In genomic region chr9:34457266-34458012, GRCh38 we compare ENCODE assay signal across 1 cellular context.
TF ChIP-seq lines count a peak whose summit lies in the region.

No MANE protein-coding gene starts in this region.

TF ChIP-seq in HEK293, 187 proteins besides CTCF, POLR2A, EP300 and RAD21 (continued from another document and continues in another):
- TF ChIP-seq, protein P1, sequence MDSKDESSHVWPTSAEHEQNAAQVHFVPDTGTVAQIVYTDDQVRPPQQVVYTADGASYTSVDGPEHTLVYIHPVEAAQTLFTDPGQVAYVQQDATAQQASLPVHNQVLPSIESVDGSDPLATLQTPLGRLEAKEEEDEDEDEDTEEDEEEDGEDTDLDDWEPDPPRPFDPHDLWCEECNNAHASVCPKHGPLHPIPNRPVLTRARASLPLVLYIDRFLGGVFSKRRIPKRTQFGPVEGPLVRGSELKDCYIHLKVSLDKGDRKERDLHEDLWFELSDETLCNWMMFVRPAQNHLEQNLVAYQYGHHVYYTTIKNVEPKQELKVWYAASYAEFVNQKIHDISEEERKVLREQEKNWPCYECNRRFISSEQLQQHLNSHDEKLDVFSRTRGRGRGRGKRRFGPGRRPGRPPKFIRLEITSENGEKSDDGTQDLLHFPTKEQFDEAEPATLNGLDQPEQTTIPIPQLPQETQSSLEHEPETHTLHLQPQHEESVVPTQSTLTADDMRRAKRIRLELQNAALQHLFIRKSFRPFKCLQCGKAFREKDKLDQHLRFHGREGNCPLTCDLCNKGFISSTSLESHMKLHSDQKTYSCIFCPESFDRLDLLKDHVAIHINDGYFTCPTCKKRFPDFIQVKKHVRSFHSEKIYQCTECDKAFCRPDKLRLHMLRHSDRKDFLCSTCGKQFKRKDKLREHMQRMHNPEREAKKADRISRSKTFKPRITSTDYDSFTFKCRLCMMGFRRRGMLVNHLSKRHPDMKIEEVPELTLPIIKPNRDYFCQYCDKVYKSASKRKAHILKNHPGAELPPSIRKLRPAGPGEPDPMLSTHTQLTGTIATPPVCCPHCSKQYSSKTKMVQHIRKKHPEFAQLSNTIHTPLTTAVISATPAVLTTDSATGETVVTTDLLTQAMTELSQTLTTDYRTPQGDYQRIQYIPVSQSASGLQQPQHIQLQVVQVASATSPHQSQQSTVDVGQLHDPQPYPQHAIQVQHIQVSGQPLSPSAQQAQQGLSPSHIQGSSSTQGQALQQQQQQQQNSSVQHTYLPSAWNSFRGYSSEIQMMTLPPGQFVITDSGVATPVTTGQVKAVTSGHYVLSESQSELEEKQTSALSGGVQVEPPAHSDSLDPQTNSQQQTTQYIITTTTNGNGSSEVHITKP (tag by site-specific recombination; IDR thresholded peaks at IDR 0.05) = peak; percentile 66
- TF ChIP-seq HOXA7 (CRISPR knock-in tag; IDR thresholded peaks at IDR 0.05; ENCODE audit: borderline replicate concordance) = no peak
- TF ChIP-seq ATF2 (tag by site-specific recombination; IDR thresholded peaks at IDR 0.05; ENCODE audit: low read depth) = peak; percentile 98
- TF ChIP-seq PRDM6 (tag by site-specific recombination; IDR thresholded peaks at IDR 0.05) = no peak
- TF ChIP-seq ZNF292 (tag by site-specific recombination; IDR thresholded peaks at IDR 0.05; ENCODE audit: borderline replicate concordance, low read depth) = no peak
- TF ChIP-seq, protein P2, sequence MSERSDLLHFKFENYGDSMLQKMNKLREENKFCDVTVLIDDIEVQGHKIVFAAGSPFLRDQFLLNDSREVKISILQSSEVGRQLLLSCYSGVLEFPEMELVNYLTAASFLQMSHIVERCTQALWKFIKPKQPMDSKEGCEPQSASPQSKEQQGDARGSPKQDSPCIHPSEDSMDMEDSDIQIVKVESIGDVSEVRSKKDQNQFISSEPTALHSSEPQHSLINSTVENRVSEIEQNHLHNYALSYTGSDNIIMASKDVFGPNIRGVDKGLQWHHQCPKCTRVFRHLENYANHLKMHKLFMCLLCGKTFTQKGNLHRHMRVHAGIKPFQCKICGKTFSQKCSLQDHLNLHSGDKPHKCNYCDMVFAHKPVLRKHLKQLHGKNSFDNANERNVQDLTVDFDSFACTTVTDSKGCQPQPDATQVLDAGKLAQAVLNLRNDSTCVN (tag by site-specific recombination; optimal IDR thresholded peaks at IDR 0.05) = peak; percentile 88
- no peak for TF ChIP-seq ZNF654 (tag by site-specific recombination; IDR thresholded peaks at IDR 0.05; ENCODE audit: low read depth)
- TF ChIP-seq, protein P3, sequence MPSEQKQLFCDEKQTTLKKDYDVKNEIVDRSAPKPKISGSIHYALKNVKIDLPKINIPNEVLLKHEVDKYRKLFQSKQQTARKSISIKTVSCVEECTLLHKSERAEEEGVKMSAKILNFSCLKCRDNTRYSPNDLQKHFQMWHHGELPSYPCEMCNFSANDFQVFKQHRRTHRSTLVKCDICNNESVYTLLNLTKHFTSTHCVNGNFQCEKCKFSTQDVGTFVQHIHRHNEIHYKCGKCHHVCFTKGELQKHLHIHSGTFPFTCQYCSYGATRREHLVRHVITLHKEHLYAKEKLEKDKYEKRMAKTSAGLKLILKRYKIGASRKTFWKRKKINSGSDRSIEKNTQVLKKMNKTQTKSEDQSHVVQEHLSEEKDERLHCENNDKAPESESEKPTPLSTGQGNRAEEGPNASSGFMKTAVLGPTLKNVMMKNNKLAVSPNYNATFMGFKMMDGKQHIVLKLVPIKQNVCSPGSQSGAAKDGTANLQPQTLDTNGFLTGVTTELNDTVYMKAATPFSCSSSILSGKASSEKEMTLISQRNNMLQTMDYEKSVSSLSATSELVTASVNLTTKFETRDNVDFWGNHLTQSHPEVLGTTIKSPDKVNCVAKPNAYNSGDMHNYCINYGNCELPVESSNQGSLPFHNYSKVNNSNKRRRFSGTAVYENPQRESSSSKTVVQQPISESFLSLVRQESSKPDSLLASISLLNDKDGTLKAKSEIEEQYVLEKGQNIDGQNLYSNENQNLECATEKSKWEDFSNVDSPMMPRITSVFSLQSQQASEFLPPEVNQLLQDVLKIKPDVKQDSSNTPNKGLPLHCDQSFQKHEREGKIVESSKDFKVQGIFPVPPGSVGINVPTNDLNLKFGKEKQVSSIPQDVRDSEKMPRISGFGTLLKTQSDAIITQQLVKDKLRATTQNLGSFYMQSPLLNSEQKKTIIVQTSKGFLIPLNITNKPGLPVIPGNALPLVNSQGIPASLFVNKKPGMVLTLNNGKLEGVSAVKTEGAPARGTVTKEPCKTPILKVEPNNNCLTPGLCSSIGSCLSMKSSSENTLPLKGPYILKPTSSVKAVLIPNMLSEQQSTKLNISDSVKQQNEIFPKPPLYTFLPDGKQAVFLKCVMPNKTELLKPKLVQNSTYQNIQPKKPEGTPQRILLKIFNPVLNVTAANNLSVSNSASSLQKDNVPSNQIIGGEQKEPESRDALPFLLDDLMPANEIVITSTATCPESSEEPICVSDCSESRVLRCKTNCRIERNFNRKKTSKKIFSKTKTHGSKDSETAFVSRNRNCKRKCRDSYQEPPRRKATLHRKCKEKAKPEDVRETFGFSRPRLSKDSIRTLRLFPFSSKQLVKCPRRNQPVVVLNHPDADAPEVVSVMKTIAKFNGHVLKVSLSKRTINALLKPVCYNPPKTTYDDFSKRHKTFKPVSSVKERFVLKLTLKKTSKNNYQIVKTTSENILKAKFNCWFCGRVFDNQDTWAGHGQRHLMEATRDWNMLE (tag by site-specific recombination; conservative IDR thresholded peaks at IDR 0.05; ENCODE audit: low read depth) = no peak
- TF ChIP-seq ZNF184 (tag by site-specific recombination; IDR thresholded peaks at IDR 0.05) = no peak
- no peak for TF ChIP-seq SCRT2 (tag by site-specific recombination; IDR thresholded peaks at IDR 0.05)
- TF ChIP-seq, protein P4, sequence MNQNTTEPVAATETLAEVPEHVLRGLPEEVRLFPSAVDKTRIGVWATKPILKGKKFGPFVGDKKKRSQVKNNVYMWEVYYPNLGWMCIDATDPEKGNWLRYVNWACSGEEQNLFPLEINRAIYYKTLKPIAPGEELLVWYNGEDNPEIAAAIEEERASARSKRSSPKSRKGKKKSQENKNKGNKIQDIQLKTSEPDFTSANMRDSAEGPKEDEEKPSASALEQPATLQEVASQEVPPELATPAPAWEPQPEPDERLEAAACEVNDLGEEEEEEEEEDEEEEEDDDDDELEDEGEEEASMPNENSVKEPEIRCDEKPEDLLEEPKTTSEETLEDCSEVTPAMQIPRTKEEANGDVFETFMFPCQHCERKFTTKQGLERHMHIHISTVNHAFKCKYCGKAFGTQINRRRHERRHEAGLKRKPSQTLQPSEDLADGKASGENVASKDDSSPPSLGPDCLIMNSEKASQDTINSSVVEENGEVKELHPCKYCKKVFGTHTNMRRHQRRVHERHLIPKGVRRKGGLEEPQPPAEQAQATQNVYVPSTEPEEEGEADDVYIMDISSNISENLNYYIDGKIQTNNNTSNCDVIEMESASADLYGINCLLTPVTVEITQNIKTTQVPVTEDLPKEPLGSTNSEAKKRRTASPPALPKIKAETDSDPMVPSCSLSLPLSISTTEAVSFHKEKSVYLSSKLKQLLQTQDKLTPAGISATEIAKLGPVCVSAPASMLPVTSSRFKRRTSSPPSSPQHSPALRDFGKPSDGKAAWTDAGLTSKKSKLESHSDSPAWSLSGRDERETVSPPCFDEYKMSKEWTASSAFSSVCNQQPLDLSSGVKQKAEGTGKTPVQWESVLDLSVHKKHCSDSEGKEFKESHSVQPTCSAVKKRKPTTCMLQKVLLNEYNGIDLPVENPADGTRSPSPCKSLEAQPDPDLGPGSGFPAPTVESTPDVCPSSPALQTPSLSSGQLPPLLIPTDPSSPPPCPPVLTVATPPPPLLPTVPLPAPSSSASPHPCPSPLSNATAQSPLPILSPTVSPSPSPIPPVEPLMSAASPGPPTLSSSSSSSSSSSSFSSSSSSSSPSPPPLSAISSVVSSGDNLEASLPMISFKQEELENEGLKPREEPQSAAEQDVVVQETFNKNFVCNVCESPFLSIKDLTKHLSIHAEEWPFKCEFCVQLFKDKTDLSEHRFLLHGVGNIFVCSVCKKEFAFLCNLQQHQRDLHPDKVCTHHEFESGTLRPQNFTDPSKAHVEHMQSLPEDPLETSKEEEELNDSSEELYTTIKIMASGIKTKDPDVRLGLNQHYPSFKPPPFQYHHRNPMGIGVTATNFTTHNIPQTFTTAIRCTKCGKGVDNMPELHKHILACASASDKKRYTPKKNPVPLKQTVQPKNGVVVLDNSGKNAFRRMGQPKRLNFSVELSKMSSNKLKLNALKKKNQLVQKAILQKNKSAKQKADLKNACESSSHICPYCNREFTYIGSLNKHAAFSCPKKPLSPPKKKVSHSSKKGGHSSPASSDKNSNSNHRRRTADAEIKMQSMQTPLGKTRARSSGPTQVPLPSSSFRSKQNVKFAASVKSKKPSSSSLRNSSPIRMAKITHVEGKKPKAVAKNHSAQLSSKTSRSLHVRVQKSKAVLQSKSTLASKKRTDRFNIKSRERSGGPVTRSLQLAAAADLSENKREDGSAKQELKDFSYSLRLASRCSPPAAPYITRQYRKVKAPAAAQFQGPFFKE (tag by site-specific recombination; IDR thresholded peaks at IDR 0.05; ENCODE audit: borderline replicate concordance) = no peak
- peak; percentile 64 for TF ChIP-seq WT1 (tag by site-specific recombination; IDR thresholded peaks at IDR 0.05)
- peak; percentile 93 for TF ChIP-seq ZNF501 (tag by site-specific recombination; IDR thresholded peaks at IDR 0.05)
- TF ChIP-seq KLF7 (tag by site-specific recombination; IDR thresholded peaks at IDR 0.05; ENCODE audit: borderline replicate concordance) = 0 out of 2 replicates have a peak, but pooled peaks have one; percentile 51
- TF ChIP-seq ZSCAN18 (tag by site-specific recombination; IDR thresholded peaks at IDR 0.05) = no peak
- TF ChIP-seq ZNF335 (tag by site-specific recombination; conservative IDR thresholded peaks at IDR 0.05) = peak; percentile 90
- no peak for TF ChIP-seq ZNF433 (tag by site-specific recombination; IDR thresholded peaks at IDR 0.05; ENCODE audit: low read depth)
- no peak for TF ChIP-seq ZNF626 (tag by site-specific recombination; IDR thresholded peaks at IDR 0.05)
- peak; percentile 92 for TF ChIP-seq IKZF3 (tag by site-specific recombination; IDR thresholded peaks at IDR 0.05)
- TF ChIP-seq ZNF76 (tag by site-specific recombination; IDR thresholded peaks at IDR 0.05; ENCODE audit: borderline replicate concordance, low read depth) = peak; percentile 50; the same call in 1 of the 2 replicates
- TF ChIP-seq ZNF302 (tag by site-specific recombination; IDR thresholded peaks at IDR 0.05; ENCODE audit: low read depth) = no peak
- TF ChIP-seq ZNF280D (tag by site-specific recombination; IDR thresholded peaks at IDR 0.05) = no peak
- peak; percentile 76; the same call in 1 of the 2 replicates for TF ChIP-seq ZBTB7A (tag by site-specific recombination; IDR thresholded peaks at IDR 0.05; ENCODE audit: low read depth)
- no peak; the same call in 1 of the 2 replicates for TF ChIP-seq ZNF10 (tag by site-specific recombination; IDR thresholded peaks at IDR 0.05)
- TF ChIP-seq ZBTB6 (tag by site-specific recombination; IDR thresholded peaks at IDR 0.05) = no peak
